Comparison of ENCODE assay signal across 8 cellular contexts in the genomic region with DNA sequence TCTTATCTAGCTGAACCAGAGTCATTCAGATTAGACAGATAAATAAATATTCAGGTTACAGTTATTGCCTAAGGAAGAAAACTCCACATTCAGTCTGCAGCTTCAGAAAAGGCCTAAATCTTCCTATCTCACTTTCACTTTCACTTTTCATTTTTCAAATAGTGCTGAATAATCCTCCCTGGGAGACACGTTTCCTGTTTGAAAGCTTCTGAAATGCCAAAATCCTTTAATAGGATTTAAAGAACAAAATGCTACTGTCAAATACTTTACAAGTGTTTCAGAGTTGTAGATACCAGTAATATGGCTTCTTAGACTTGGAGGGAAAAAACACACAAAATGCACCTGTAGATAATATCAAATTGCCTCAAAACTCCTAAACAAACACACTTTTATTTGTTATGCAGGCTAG. TPM values are rescaled to one million over a fixed set of nuclear protein-coding genes. Genes with fewer than 3 reads are reported as not detected.
DNase-seq lines count a peak whose midpoint lies in the region; ATAC-seq, FAIRE-seq and TF ChIP-seq lines count a peak whose summit lies in the region.

No MANE protein-coding gene starts in this region.

- H3K27ac ChIP-seq in AG04450 (ENCODE audit: low read depth, low read length), result no peak overlapping the region
- no peak overlapping the region for H3K27ac ChIP-seq in RWPE1

- FAIRE-seq in GM12892 (lab: Jason Lieb, UNC), result no peak

- H3K27me3 ChIP-seq in AG04450 (ENCODE audit: control insufficient read depth, insufficient read depth, low read length), result no peaks in the 10 kb centered on the region

- CTCF ChIA-PET in AG04450 (lab: Charles Lee) (interaction anchor here (0.5 to 2.9 kb wide), 3 partner anchors 20 to 89 kb away, joined by 3 to 16 read pairs (median 8); no protein-coding TSS in a partner anchor), RWPE1 (lab: Yijun Ruan, JAX) (no interaction called here)

- TF ChIP-seq CTCF in AG04450 (IDR thresholded peaks at IDR 0.05; ENCODE audit: low read depth, low read length), result no peak
- TF ChIP-seq CTCF in RWPE1 (conservative IDR thresholded peaks at IDR 0.05; ENCODE audit: low read depth), result no peak
- TF ChIP-seq CTCF in epithelial cell of esophagus (IDR thresholded peaks at IDR 0.05; ENCODE audit: insufficient read depth, low read depth, low read length, missing control alignments), result no peak

- TF ChIP-seq POLR2A in GM12892 (IDR thresholded peaks at IDR 0.05; ENCODE audit: low read depth, low read length), result no peak

- peaks cover 3% of the 10 kb centered on the region; the same call in 1 of the 2 replicates for H3K9me3 ChIP-seq in AG04450 (ENCODE audit: control insufficient read depth, insufficient read depth, low read length)

- no peak for DNase-seq in AG04450 (ENCODE audit: low read depth, low spot score)
- peak; percentile 15 for DNase-seq in GM12892 (ENCODE audit: insufficient read length)
- DNase-seq in RWPE1 (ENCODE audit: low spot score), result peak; percentile 41
- DNase-seq in epithelial cell of esophagus (ENCODE audit: low read depth), result peak; percentile 32
- DNase-seq in pons (ENCODE audit: low spot score), result peak; percentile 60
- no peak for DNase-seq in NCI-H128 (lab: John Stamatoyannopoulos, UW; ENCODE audit: unreplicated experiment)

- H3K4me3 ChIP-seq in AG04450 (ENCODE audit: low read depth, low read length) (peak overlapping the region; percentile 39), epithelial cell of esophagus (ENCODE audit: low read length) (peak overlapping the region; percentile 17)

- POLR2A ChIA-PET in AG04450 (lab: Yijun Ruan, JAX), result no interaction called here
- POLR2A ChIA-PET in RWPE1 (lab: Yijun Ruan, JAX; ENCODE audit: low non-redundant PET), result no interaction called here

- ATAC-seq in GM18511 (IDR thresholded peaks at IDR 0.05; ENCODE audit: unreplicated experiment), result no peak
- ATAC-seq in GM19023 (IDR thresholded peaks at IDR 0.05; ENCODE audit: unreplicated experiment), result no peak

RNA-seq across cellular contexts. Expression of gene PSMB2, which starts 3.9 kb away (rescaled TPM):
- polyA plus RNA-seq in AG04450 (2011; rRNA removed), result 97.8 and 99.1 TPM in 2 replicates
- 70.8 and 80.6 TPM in 2 replicates for polyA minus RNA-seq in AG04450 (2011; rRNA and poly(A)+ RNA removed)
- polyA plus RNA-seq in GM12892 (2012; ENCODE audit: missing spikeins), result 86.5 TPM

Comparison
In these comparisons a context has a peak if more than half of its experiments do, and no peak if none do; other contexts are left out.
1. DNase-seq: peak in GM12892 (single experiment), RWPE1 (single experiment), epithelial cell of esophagus (single experiment) and pons (single experiment); none in AG04450 (single experiment) and NCI-H128 (single experiment).